ENCODE assay signal across 1 cellular context in genomic region chr4:118012142-118012541, GRCh38.
TF ChIP-seq lines count a peak whose summit lies in the region.

No MANE protein-coding gene starts in this region.

TF ChIP-seq in IMR-90, 13 proteins besides CTCF, POLR2A, EP300 and RAD21 (continued from another document):
- TF ChIP-seq, protein P1, sequence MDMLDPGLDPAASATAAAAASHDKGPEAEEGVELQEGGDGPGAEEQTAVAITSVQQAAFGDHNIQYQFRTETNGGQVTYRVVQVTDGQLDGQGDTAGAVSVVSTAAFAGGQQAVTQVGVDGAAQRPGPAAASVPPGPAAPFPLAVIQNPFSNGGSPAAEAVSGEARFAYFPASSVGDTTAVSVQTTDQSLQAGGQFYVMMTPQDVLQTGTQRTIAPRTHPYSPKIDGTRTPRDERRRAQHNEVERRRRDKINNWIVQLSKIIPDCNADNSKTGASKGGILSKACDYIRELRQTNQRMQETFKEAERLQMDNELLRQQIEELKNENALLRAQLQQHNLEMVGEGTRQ (IDR thresholded peaks at IDR 0.05; ENCODE audit: low read depth, low read length) = no peak
